In genomic region chr2:73832905-73833304, GRCh38 we compare ENCODE assay signal across 12 cellular contexts. TPM values are rescaled to one million over a fixed set of nuclear protein-coding genes. Genes with fewer than 3 reads are reported as not detected.
DNase-seq lines count a peak whose midpoint lies in the region; ATAC-seq, FAIRE-seq and TF ChIP-seq lines count a peak whose summit lies in the region.
"Had no signal": no experiment of that assay in that cellular context is flagged by ENCODE, and none has a peak within 500 bp of the region (broad histone marks: within the 10 kb centered on the region; RNA-seq: fewer than 3 reads in every experiment).

No MANE protein-coding gene starts in this region.

- TF ChIP-seq EP300 in K562 (IDR thresholded peaks at IDR 0.05; ENCODE audit: low read length): no peak

- H3K4me3 Mint-ChIP-seq in CD14-positive monocyte: no peak overlapping the region

- in situ Hi-C loops in K562 (cut with MboI): no loop called here

- H3K27me3 ChIP-seq in MM.1S (replicated peaks; ENCODE audit: insufficient read depth, low read length) (no peaks in the 10 kb centered on the region), K562 (ENCODE audit: control insufficient read depth in 2 of 2, insufficient read depth in 2 of 2, low read length in 2 of 2) (no peaks in the 10 kb centered on the region), prostate gland (replicated peaks; ENCODE audit: insufficient read depth) (no peaks in the 10 kb centered on the region)

- peak; percentile 18 for DNase-seq in NOMO-1 treated with DMSO at 0.1 percent for 48 hours (lab: John Stamatoyannopoulos, UW; ENCODE audit: unreplicated experiment)
- no peak for DNase-seq in NOMO-1 (lab: John Stamatoyannopoulos, UW; ENCODE audit: unreplicated experiment in 2 of 2)
- peak; percentile 43 for DNase-seq in MM.1S
- DNase-seq in K562 (ENCODE audit: extremely low read depth in 1 of 4, low spot score in 3 of 4): peak; percentile 20 to 49 (median 28)
- no peak for DNase-seq in prostate gland (ENCODE audit: low spot score)
- DNase-seq in CD14-positive monocyte (ENCODE audit: low spot score): no peak
- no peak for DNase-seq in NCI-H82 treated with DMSO at 0.1 percent for 48 hours (lab: John Stamatoyannopoulos, UW; ENCODE audit: unreplicated experiment)
- DNase-seq: effector CD8-positive, alpha-beta T cell; NCI-H1930; small intestine had no signal

- peaks cover 0 to 5% (median 0%) of the 10 kb centered on the region in 7 donors for H3K9me3 Mint-ChIP-seq in CD14-positive monocyte

- H3K27ac Mint-ChIP-seq in CD14-positive monocyte: peak overlapping the region in 1 of 7 donors; percentile 15

- no peaks in the 10 kb centered on the region for H3K9me2 ChIP-seq in MM.1S (replicated peaks; ENCODE audit: insufficient read depth, low read length)

- BruUV-seq in K562 (replicated peaks; lab: Mats Ljungman, UMichigan): no TSS peak

- no peaks in the 10 kb centered on the region for H3K9me1 ChIP-seq in K562 (ENCODE audit: control insufficient read depth, insufficient read depth, low read length)

- H3K36me3 Mint-ChIP-seq in CD14-positive monocyte: peaks cover 32 to 48% of the 10 kb centered on the region in 2 donors

- peak; percentile 61 for TF ChIP-seq POLR2A in K562 (conservative IDR thresholded peaks at IDR 0.05)
- no peak for TF ChIP-seq POLR2A in prostate gland (IDR thresholded peaks at IDR 0.05)

- H2AFZ ChIP-seq in MM.1S (ENCODE audit: low read length): no peak overlapping the region
- H2AFZ ChIP-seq in K562 (ENCODE audit: low read depth, low read length): no peak overlapping the region

- no peak for TF ChIP-seq CTCF in MM.1S (IDR thresholded peaks at IDR 0.05; ENCODE audit: low read length)
- TF ChIP-seq CTCF in K562 (IDR thresholded peaks at IDR 0.05 in 2 of 3, conservative IDR thresholded peaks at IDR 0.05 in 1 of 3; ENCODE audit: insufficient read depth in 2 of 3, low read depth in 1 of 3, low read length in 3 of 3): no peak
- no peak for TF ChIP-seq CTCF in prostate gland (IDR thresholded peaks at IDR 0.05)
- no peak for TF ChIP-seq CTCF in CD14-positive monocyte (IDR thresholded peaks at IDR 0.05)

- CTCF ChIA-PET in K562 (lab: Yijun Ruan, JAX; ENCODE audit: low intra/inter-chr PET ratio): no interaction called here

- H3K4me3 ChIP-seq in MM.1S (ENCODE audit: low read length) (no peak overlapping the region), K562 (no peak overlapping the region), prostate gland (no peak overlapping the region)

- H3K4me1 ChIP-seq in MM.1S (ENCODE audit: low read length): peaks cover 15% of the 10 kb centered on the region
- H3K4me1 ChIP-seq in K562 (replicated peaks in 1 of 2; ENCODE audit: control insufficient read depth in 2 of 2, insufficient read depth in 2 of 2, low read length in 2 of 2): peaks cover 13 to 15% of the 10 kb centered on the region in 2 experiments; a peak in 4 of 5 replicates
- H3K4me1 ChIP-seq in prostate gland (replicated peaks): peaks cover under 1% of the 10 kb centered on the region

- H3K27ac ChIP-seq in MM.1S (ENCODE audit: low read length) (no peak overlapping the region; the same call in 1 of the 2 replicates), K562 (ENCODE audit: extremely low read depth, low read depth, low read length) (peak overlapping the region; percentile 71), prostate gland (peak overlapping the region; percentile 15 to 28)

- no peaks in the 10 kb centered on the region for H3K27me3 Mint-ChIP-seq in CD14-positive monocyte (ENCODE audit: low read depth in 3 of 3)

- intact Hi-C loops in K562 (cut with micrococcal nuclease): no loop called here
- intact Hi-C loops in prostate gland (cut with DNase I): no loop called here
- intact Hi-C loops in CD14-positive monocyte (cut with micrococcal nuclease): no loop called here

- H3K79me2 ChIP-seq in MM.1S (ENCODE audit: low read length) (peaks cover 36% of the 10 kb centered on the region), K562 (ENCODE audit: control insufficient read depth, insufficient read depth, low read length) (peaks cover 22% of the 10 kb centered on the region)

- H3K9me3 ChIP-seq in MM.1S (replicated peaks; ENCODE audit: insufficient read depth, low read length) (no peaks in the 10 kb centered on the region), K562 (replicated peaks; ENCODE audit: control insufficient read depth, insufficient read depth, low read depth, low read length) (no peaks in the 10 kb centered on the region), prostate gland (no peaks in the 10 kb centered on the region)

- H3K4me1 Mint-ChIP-seq in CD14-positive monocyte: peaks cover 25% of the 10 kb centered on the region

- H3K9ac ChIP-seq in MM.1S (ENCODE audit: low read length): no peak overlapping the region
- H3K9ac ChIP-seq in K562 (ENCODE audit: insufficient read depth in 1 of 2, low read depth in 2 of 2, low read length in 2 of 2): no peak overlapping the region

- POLR2A ChIA-PET in K562 (lab: Yijun Ruan, JAX): interaction anchor here (0.8 to 1.0 kb wide), 2 partner anchors 20 to 96 kb away, joined by 3 to 4 read pairs; partner anchors contain the start of gene TPRKB

- 0 out of 2 replicates have a peak, but pooled peaks cover 5% of the 10 kb centered on the region for H3F3A ChIP-seq in MM.1S (ENCODE audit: insufficient read depth, low read length)

- no peak for FAIRE-seq in K562 (lab: Jason Lieb, UNC)
- FAIRE-seq: small intestine had no signal

- no peak for TF ChIP-seq RAD21 in K562 (CRISPR knock-in tag; conservative IDR thresholded peaks at IDR 0.05 in 1 of 2, IDR thresholded peaks at IDR 0.05 in 1 of 2)

- peak; percentile 71 for ATAC-seq in K562
- ATAC-seq in HG02571 (IDR thresholded peaks at IDR 0.05; ENCODE audit: unreplicated experiment): no peak

- H3K36me3 ChIP-seq in MM.1S (replicated peaks; ENCODE audit: insufficient read depth, low read length): peaks cover 19% of the 10 kb centered on the region
- H3K36me3 ChIP-seq in K562 (ENCODE audit: control insufficient read depth, insufficient read depth, low read length): peaks cover 50% of the 10 kb centered on the region; the same call in 2 of the 3 replicates
- H3K36me3 ChIP-seq in prostate gland: no peaks in the 10 kb centered on the region

- H3K4me2 ChIP-seq in MM.1S (ENCODE audit: low read depth, low read length) (peak overlapping the region; percentile 18; the same call in 1 of the 2 replicates), K562 (ENCODE audit: insufficient read depth, low read length) (no peak overlapping the region)

- no peaks in the 10 kb centered on the region for H4K20me1 ChIP-seq in MM.1S (ENCODE audit: insufficient read depth, low read length)
- H4K20me1 ChIP-seq in K562 (replicated peaks; ENCODE audit: control insufficient read depth, insufficient read depth, low read length): no peaks in the 10 kb centered on the region

RNA-seq across cellular contexts. Expression of gene STAMBP, which starts 4.1 kb away (rescaled TPM):
- total RNA-seq in K562 (2011; cell fraction: chromatin; rRNA removed; ENCODE audit: low replicate concordance): 27.3 and 43.2 TPM in 2 replicates
- 14.3 and 17.6 TPM in 2 replicates for total RNA-seq in K562 (2011; cell fraction: nucleolus; rRNA removed)
- 18.6 and 21.9 TPM in 2 replicates for total RNA-seq in K562 (2011; cell fraction: nucleoplasm; rRNA removed)
- total RNA-seq in K562 (2014; rRNA removed) (28.9 and 36.9 TPM in 2 replicates), K562 (2014; rRNA removed; fragmentation: Illumina TruSeq; extraction: Trizol) (48.4 and 51.0 TPM in 2 replicates), K562 (2015; rRNA removed; fragmentation: Illumina TruSeq; extraction: Trizol) (36.3 and 39.7 TPM in 2 replicates), K562 (2021) (41.1 and 44.6 TPM in 2 replicates), prostate gland (10 to 100 TPM; 45.9 to 56.6 TPM)
- polyA plus RNA-seq in K562 (2011; rRNA removed) (31.8 and 57.4 TPM in 2 replicates), K562 (2014; fragmentation: Illumina TruSeq; extraction: Trizol) (59.0 and 68.1 TPM in 2 replicates), K562 (2014; fragmentation: Nextera tagmentation; extraction: Ambion mirVana) (10 to 100 TPM; 50.1 to 75.2 TPM), K562 (2014; rRNA removed) (48.8 and 51.4 TPM in 2 replicates), CD14-positive monocyte (10 to 100 TPM; 40.7 to 40.8 TPM)
- 32.3 and 42.0 TPM in 2 replicates for polyA plus RNA-seq in K562 (2011; cell fraction: cytosol; rRNA removed)
- polyA plus RNA-seq in K562 (2011; cell fraction: nucleus; rRNA removed): 43.3 and 46.7 TPM in 2 replicates
- 43.9 and 45.0 TPM in 2 replicates for polyA plus RNA-seq in K562 (2012)
- 36.9 and 47.8 TPM in 2 replicates for polyA minus RNA-seq in K562 (2011; rRNA and poly(A)+ RNA removed)
- 13.5 and 23.7 TPM in 2 replicates for polyA minus RNA-seq in K562 (2011; cell fraction: cytosol; rRNA and poly(A)+ RNA removed)
- 14.4 and 16.4 TPM in 2 replicates for polyA minus RNA-seq in K562 (2011; cell fraction: nucleus; rRNA and poly(A)+ RNA removed)

RNA-seq across cellular contexts. Expression of gene C2orf78, which starts 48.9 kb away (rescaled TPM):
- 0.12 TPM in 1 of 2 replicates, not detected in the other for total RNA-seq in K562 (2011; cell fraction: chromatin; rRNA removed; ENCODE audit: low replicate concordance)
- 0.17 TPM in 1 of 2 replicates, not detected in the other for total RNA-seq in K562 (2011; cell fraction: nucleolus; rRNA removed)
- not detected in 2 replicates for total RNA-seq in K562 (2011; cell fraction: nucleoplasm; rRNA removed)
- 0.12 and 0.14 TPM in 2 replicates for total RNA-seq in K562 (2014; rRNA removed)
- 0.07 and 0.16 TPM in 2 replicates for total RNA-seq in K562 (2014; rRNA removed; fragmentation: Illumina TruSeq; extraction: Trizol)
- 0.04 and 0.08 TPM in 2 replicates for total RNA-seq in K562 (2015; rRNA removed; fragmentation: Illumina TruSeq; extraction: Trizol)
- 0.18 and 0.22 TPM in 2 replicates for total RNA-seq in K562 (2021)
- polyA plus RNA-seq in K562 (2011; rRNA removed): 0.04 and 0.25 TPM in 2 replicates
- polyA plus RNA-seq in K562 (2011; cell fraction: cytosol; rRNA removed): 0.13 and 0.18 TPM in 2 replicates
- polyA plus RNA-seq in K562 (2011; cell fraction: nucleus; rRNA removed): 0.10 TPM in 1 of 2 replicates, not detected in the other
- polyA plus RNA-seq in K562 (2012): 0.14 and 0.84 TPM in 2 replicates
- 0.28 and 0.37 TPM in 2 replicates for polyA plus RNA-seq in K562 (2014; fragmentation: Illumina TruSeq; extraction: Trizol)
- under 1 TPM; 0.14 to 0.20 TPM for polyA plus RNA-seq in K562 (2014; fragmentation: Nextera tagmentation; extraction: Ambion mirVana)
- polyA plus RNA-seq in K562 (2014; rRNA removed): 0.27 and 0.45 TPM in 2 replicates
- polyA minus RNA-seq in K562 (2011; rRNA and poly(A)+ RNA removed): 0.14 TPM in 1 of 2 replicates, not detected in the other
- polyA minus RNA-seq in K562 (2011; cell fraction: cytosol; rRNA and poly(A)+ RNA removed): not detected in 2 replicates
- not detected in 2 replicates for polyA minus RNA-seq in K562 (2011; cell fraction: nucleus; rRNA and poly(A)+ RNA removed)
- total RNA-seq in prostate gland: under 1 TPM in 1 of 2 donors, not detected in 1; 0.91 TPM
- polyA plus RNA-seq in CD14-positive monocyte: not detected
- total RNA-seq: liver had no signal
- polyA plus RNA-seq: small intestine had no signal

RNA-seq across cellular contexts. Expression of gene DUSP11, which starts 53.0 kb away (rescaled TPM):
- total RNA-seq in K562 (2011; cell fraction: chromatin; rRNA removed; ENCODE audit: low replicate concordance): 20.2 and 32.5 TPM in 2 replicates
- total RNA-seq in K562 (2011; cell fraction: nucleolus; rRNA removed): 16.7 and 18.5 TPM in 2 replicates
- 19.1 and 27.0 TPM in 2 replicates for total RNA-seq in K562 (2011; cell fraction: nucleoplasm; rRNA removed)
- total RNA-seq in K562 (2014; rRNA removed) (23.6 and 33.1 TPM in 2 replicates), K562 (2014; rRNA removed; fragmentation: Illumina TruSeq; extraction: Trizol) (26.1 and 29.8 TPM in 2 replicates), K562 (2015; rRNA removed; fragmentation: Illumina TruSeq; extraction: Trizol) (26.7 and 29.3 TPM in 2 replicates), K562 (2021) (20.7 and 21.0 TPM in 2 replicates), prostate gland (10 to 100 TPM; 37.8 to 39.5 TPM)
- polyA plus RNA-seq in K562 (2011; rRNA removed) (16.9 and 37.0 TPM in 2 replicates), K562 (2014; fragmentation: Illumina TruSeq; extraction: Trizol) (31.7 and 36.7 TPM in 2 replicates), K562 (2014; fragmentation: Nextera tagmentation; extraction: Ambion mirVana) (10 to 100 TPM; 67.7 to 79.8 TPM), K562 (2014; rRNA removed) (28.4 and 31.9 TPM in 2 replicates), CD14-positive monocyte (10 to 100 TPM; 23.1 to 25.7 TPM)
- 12.3 and 12.6 TPM in 2 replicates for polyA plus RNA-seq in K562 (2011; cell fraction: cytosol; rRNA removed)
- polyA plus RNA-seq in K562 (2011; cell fraction: nucleus; rRNA removed): 8.4 and 8.9 TPM in 2 replicates
- polyA plus RNA-seq in K562 (2012): 23.9 and 26.2 TPM in 2 replicates
- polyA minus RNA-seq in K562 (2011; rRNA and poly(A)+ RNA removed): 10.7 and 15.5 TPM in 2 replicates
- polyA minus RNA-seq in K562 (2011; cell fraction: cytosol; rRNA and poly(A)+ RNA removed): 2.6 and 7.6 TPM in 2 replicates
- 14.7 and 15.0 TPM in 2 replicates for polyA minus RNA-seq in K562 (2011; cell fraction: nucleus; rRNA and poly(A)+ RNA removed)

RNA-seq across cellular contexts. Expression of gene ACTG2, which starts 59.9 kb away (rescaled TPM):
- total RNA-seq in K562 (2011; cell fraction: chromatin; rRNA removed; ENCODE audit: low replicate concordance): not detected in 2 replicates
- not detected in 2 replicates for total RNA-seq in K562 (2011; cell fraction: nucleolus; rRNA removed)
- not detected in 2 replicates for total RNA-seq in K562 (2011; cell fraction: nucleoplasm; rRNA removed)
- total RNA-seq in K562 (2014; rRNA removed) (not detected in 2 replicates), K562 (2014; rRNA removed; fragmentation: Illumina TruSeq; extraction: Trizol) (not detected in 2 replicates), K562 (2015; rRNA removed; fragmentation: Illumina TruSeq; extraction: Trizol) (not detected in 2 replicates), K562 (2021) (0.60 and 0.67 TPM in 2 replicates), prostate gland (1,000 to 10,000 TPM; 1,031 to 1,176 TPM)
- polyA plus RNA-seq in K562 (2011; rRNA removed) (not detected in 2 replicates), K562 (2014; fragmentation: Illumina TruSeq; extraction: Trizol) (not detected in 2 replicates), K562 (2014; fragmentation: Nextera tagmentation; extraction: Ambion mirVana) (under 1 TPM in 1 of 2 experiments, not detected in 1; 0.06 TPM), K562 (2014; rRNA removed) (not detected in 2 replicates), CD14-positive monocyte (not detected)
- not detected in 2 replicates for polyA plus RNA-seq in K562 (2011; cell fraction: cytosol; rRNA removed)
- polyA plus RNA-seq in K562 (2011; cell fraction: nucleus; rRNA removed): not detected in 2 replicates
- polyA plus RNA-seq in K562 (2012): 0.22 and 0.39 TPM in 2 replicates
- polyA minus RNA-seq in K562 (2011; rRNA and poly(A)+ RNA removed): not detected in 2 replicates
- not detected in 2 replicates for polyA minus RNA-seq in K562 (2011; cell fraction: cytosol; rRNA and poly(A)+ RNA removed)
- polyA minus RNA-seq in K562 (2011; cell fraction: nucleus; rRNA and poly(A)+ RNA removed): not detected in 2 replicates

Comparison
In these comparisons a context has a peak if more than half of its experiments do, and no peak if none do; other contexts are left out.
1. DNase-seq: peak in NOMO-1 treated with DMSO at 0.1 percent for 48 hours (single experiment), MM.1S (single experiment) and K562 (4 of 4); none in NOMO-1 (0 of 2), prostate gland (single experiment), CD14-positive monocyte (single experiment) and NCI-H82 treated with DMSO at 0.1 percent for 48 hours (single experiment).